1 cellular context compared by ENCODE assay signal in genomic region chr6:44105993-44106740, GRCh38.
TF ChIP-seq lines count a peak whose summit lies in the region.

No MANE protein-coding gene starts in this region.

TF ChIP-seq in HEK293, 187 proteins besides CTCF, POLR2A, EP300 and RAD21 (continued from another document):
- no peak for TF ChIP-seq PRDM4 (tag by site-specific recombination; IDR thresholded peaks at IDR 0.05)
- no peak for TF ChIP-seq ZNF571 (tag by site-specific recombination; IDR thresholded peaks at IDR 0.05)
- peak; percentile 43 for TF ChIP-seq FEZF1 (tag by site-specific recombination; IDR thresholded peaks at IDR 0.05)
- no peak for TF ChIP-seq SCRT1 (tag by site-specific recombination; IDR thresholded peaks at IDR 0.05; ENCODE audit: borderline replicate concordance)
- no peak for TF ChIP-seq ZNF701 (tag by site-specific recombination; IDR thresholded peaks at IDR 0.05)
- TF ChIP-seq, protein P1, sequence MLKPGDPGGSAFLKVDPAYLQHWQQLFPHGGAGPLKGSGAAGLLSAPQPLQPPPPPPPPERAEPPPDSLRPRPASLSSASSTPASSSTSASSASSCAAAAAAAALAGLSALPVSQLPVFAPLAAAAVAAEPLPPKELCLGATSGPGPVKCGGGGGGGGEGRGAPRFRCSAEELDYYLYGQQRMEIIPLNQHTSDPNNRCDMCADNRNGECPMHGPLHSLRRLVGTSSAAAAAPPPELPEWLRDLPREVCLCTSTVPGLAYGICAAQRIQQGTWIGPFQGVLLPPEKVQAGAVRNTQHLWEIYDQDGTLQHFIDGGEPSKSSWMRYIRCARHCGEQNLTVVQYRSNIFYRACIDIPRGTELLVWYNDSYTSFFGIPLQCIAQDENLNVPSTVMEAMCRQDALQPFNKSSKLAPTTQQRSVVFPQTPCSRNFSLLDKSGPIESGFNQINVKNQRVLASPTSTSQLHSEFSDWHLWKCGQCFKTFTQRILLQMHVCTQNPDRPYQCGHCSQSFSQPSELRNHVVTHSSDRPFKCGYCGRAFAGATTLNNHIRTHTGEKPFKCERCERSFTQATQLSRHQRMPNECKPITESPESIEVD (tag by site-specific recombination; IDR thresholded peaks at IDR 0.05) = peak; percentile 59; the same call in 1 of the 2 replicates
- TF ChIP-seq PBX3 (CRISPR knock-in tag; IDR thresholded peaks at IDR 0.05) = no peak
- no peak for TF ChIP-seq ZFP3 (tag by site-specific recombination; IDR thresholded peaks at IDR 0.05; ENCODE audit: low read depth)
- TF ChIP-seq ZNF311 (tag by site-specific recombination; IDR thresholded peaks at IDR 0.05; ENCODE audit: borderline replicate concordance) = no peak
- no peak for TF ChIP-seq ZNF155 (tag by site-specific recombination; IDR thresholded peaks at IDR 0.05)
- TF ChIP-seq, protein P2, sequence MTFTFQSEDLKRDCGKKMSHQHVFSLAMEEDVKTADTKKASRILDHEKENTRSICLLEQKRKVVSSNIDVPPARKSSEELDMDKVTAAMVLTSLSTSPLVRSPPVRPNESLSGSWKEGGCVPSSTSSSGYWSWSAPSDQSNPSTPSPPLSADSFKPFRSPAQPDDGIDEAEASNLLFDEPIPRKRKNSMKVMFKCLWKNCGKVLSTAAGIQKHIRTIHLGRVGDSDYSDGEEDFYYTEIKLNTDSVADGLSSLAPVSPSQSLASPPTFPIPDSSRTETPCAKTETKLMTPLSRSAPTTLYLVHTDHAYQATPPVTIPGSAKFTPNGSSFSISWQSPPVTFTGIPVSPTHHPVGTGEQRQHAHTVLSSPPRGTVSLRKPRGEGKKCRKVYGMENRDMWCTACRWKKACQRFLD (tag by site-specific recombination; IDR thresholded peaks at IDR 0.05) = no peak
